9 cellular contexts compared by ENCODE assay signal in the genomic region with DNA sequence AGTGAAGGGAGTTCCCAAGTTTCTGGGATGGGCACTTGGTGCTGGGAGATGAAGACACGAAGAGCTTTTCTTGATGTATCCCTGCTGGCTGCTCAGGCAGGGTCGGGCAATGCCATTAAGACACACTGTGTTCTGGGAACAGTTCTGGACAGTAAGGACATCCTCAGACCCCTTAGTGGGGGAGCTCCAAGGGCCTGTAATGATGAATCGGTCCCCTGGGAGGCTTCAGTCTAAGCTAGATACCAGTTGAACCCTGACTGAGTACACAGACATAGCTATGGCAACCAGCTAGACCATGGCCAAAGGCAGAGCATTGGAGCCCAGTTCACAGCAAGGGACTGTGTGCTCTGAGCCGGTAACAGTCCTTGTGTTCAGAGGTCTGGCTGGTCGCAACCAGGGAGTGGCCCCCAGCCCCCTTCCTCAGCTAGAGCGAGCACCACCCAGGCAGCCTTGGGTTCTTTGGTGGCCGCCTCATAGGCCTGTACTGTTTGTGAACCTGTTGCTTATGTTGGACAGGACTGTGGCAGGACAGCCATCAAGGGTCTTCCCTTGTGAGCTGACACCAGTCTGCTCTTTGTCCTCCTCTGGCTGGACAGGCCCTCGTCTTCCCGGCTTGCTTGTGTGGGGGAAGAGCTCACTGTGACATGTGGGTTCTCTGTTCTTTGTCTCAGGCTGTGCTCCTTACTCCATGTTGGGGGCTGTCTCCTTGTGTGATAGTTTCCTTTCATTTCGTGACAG. TPM values are rescaled to one million over a fixed set of nuclear protein-coding genes. Genes with fewer than 3 reads are reported as not detected.
A peak's percentile ranks its signal among the peaks of the same experiment; 100 is the strongest.
DNase-seq lines count a peak whose midpoint lies in the region; ATAC-seq and TF ChIP-seq lines count a peak whose summit lies in the region.
"Had no signal": no experiment of that assay in that cellular context is flagged by ENCODE, and none has a peak within 500 bp of the region (broad histone marks: within the 10 kb centered on the region; RNA-seq: fewer than 3 reads in every experiment).

No MANE protein-coding gene starts in this region.

- H3K9me3 ChIP-seq in ectodermal cell (ENCODE audit: control insufficient read depth, low read length) = peaks cover 2% of the 10 kb centered on the region

- H3K36me3 Mint-ChIP-seq in stimulated activated naive CD8-positive, alpha-beta T cell treated with anti-CD3 and anti-CD28 coated beads, Interleukin-15, Interleukin-2, amounts not matched to agents 100 ng/mL and 50 ng/mL, for 24 hours (ENCODE audit: low read depth) = peaks cover 44% of the 10 kb centered on the region
- peaks cover 36% of the 10 kb centered on the region for H3K36me3 Mint-ChIP-seq in nephron progenitor cell (ENCODE audit: low read depth)

- no peak overlapping the region for H3K4me3 Mint-ChIP-seq in stimulated activated naive CD8-positive, alpha-beta T cell treated with anti-CD3 and anti-CD28 coated beads, Interleukin-15, Interleukin-2, amounts not matched to agents 100 ng/mL and 50 ng/mL, for 24 hours
- H3K4me3 Mint-ChIP-seq in nephron progenitor cell = no peak overlapping the region

- H3K27me3 Mint-ChIP-seq in stimulated activated naive CD8-positive, alpha-beta T cell treated with anti-CD3 and anti-CD28 coated beads, Interleukin-15, Interleukin-2, amounts not matched to agents 100 ng/mL and 50 ng/mL, for 24 hours = no peaks in the 10 kb centered on the region
- H3K27me3 Mint-ChIP-seq in nephron progenitor cell (ENCODE audit: low read depth, poor library complexity) = no peaks in the 10 kb centered on the region

- H3K36me3 ChIP-seq in ectodermal cell (ENCODE audit: control insufficient read depth, insufficient read depth, low read length) = peaks cover 11% of the 10 kb centered on the region

- 73 to 81% methylated on average over 10 of the region's 10 CpGs for WGBS in ectodermal cell, 2 experiments

- H3K27me3 ChIP-seq in ectodermal cell (ENCODE audit: control insufficient read depth, insufficient read depth, low read length, poor library complexity, severe bottlenecking) = no peaks in the 10 kb centered on the region

- H3K4me1 Mint-ChIP-seq in stimulated activated naive CD8-positive, alpha-beta T cell treated with anti-CD3 and anti-CD28 coated beads, Interleukin-15, Interleukin-2, amounts not matched to agents 100 ng/mL and 50 ng/mL, for 24 hours (ENCODE audit: low read depth) = peaks cover 60% of the 10 kb centered on the region
- H3K4me1 Mint-ChIP-seq in nephron progenitor cell = peaks cover 54% of the 10 kb centered on the region

- H3K27ac ChIP-seq in ectodermal cell (ENCODE audit: insufficient read depth, low read depth, low read length, poor library complexity, severe bottlenecking) = peak overlapping the region; percentile 40

- TF ChIP-seq CTCF in nephron progenitor cell (IDR thresholded peaks at IDR 0.05) = no peak

- no peak overlapping the region for H3K4me3 ChIP-seq in ectodermal cell (ENCODE audit: insufficient read depth, low read depth, low read length)

- H3K4me1 ChIP-seq in ectodermal cell (ENCODE audit: control insufficient read depth, insufficient read depth, low read length) = peaks cover 34% of the 10 kb centered on the region

- H3K9me3 Mint-ChIP-seq in stimulated activated naive CD8-positive, alpha-beta T cell treated with anti-CD3 and anti-CD28 coated beads, Interleukin-15, Interleukin-2, amounts not matched to agents 100 ng/mL and 50 ng/mL, for 24 hours = no peaks in the 10 kb centered on the region
- H3K9me3 Mint-ChIP-seq in nephron progenitor cell = peaks cover 6% of the 10 kb centered on the region

- DNase-seq in stimulated activated naive CD8-positive, alpha-beta T cell treated with anti-CD3 and anti-CD28 coated beads, Interleukin-15, Interleukin-2, amounts not matched to agents 100 U/mL and 50 U/mL, for 24 hours = no peak
- no peak for DNase-seq in nephron progenitor cell
- DNase-seq in NCI-H1694 (lab: John Stamatoyannopoulos, UW) = no peak
- DNase-seq in KG1 (lab: John Stamatoyannopoulos, UW) = no peak
- no peak for DNase-seq in effector CD8-positive, alpha-beta T cell (lab: John Stamatoyannopoulos, UW)
- DNase-seq: NCI-H748 treated with DMSO at 0.1 percent for 48 hours had no signal

- ATAC-seq in stimulated activated naive CD8-positive, alpha-beta T cell treated with anti-CD3 and anti-CD28 coated beads, Interleukin-15, Interleukin-2, amounts not matched to agents 100 U/mL and 50 U/mL, for 24 hours = no peak
- no peak for ATAC-seq in GM21360 (IDR thresholded peaks at IDR 0.05; ENCODE audit: unreplicated experiment)

- peak overlapping the region; percentile 66 for H3K27ac Mint-ChIP-seq in stimulated activated naive CD8-positive, alpha-beta T cell treated with anti-CD3 and anti-CD28 coated beads, Interleukin-15, Interleukin-2, amounts not matched to agents 100 ng/mL and 50 ng/mL, for 24 hours
- H3K27ac Mint-ChIP-seq in nephron progenitor cell = peak overlapping the region; percentile 88

RNA-seq across cellular contexts. Expression of a gene that starts 25.0 kb away (rescaled TPM):
- polyA plus RNA-seq in ectodermal cell (2013, experiment 1 of 4) = 53.5 TPM
- 50.6 TPM for polyA plus RNA-seq in ectodermal cell (2013, experiment 2 of 4)
- polyA plus RNA-seq in ectodermal cell (2013, experiment 3 of 4) = 43.0 TPM
- polyA plus RNA-seq in ectodermal cell (2013, experiment 4 of 4) = 45.2 TPM

RNA-seq across cellular contexts. Expression of a gene that starts 36.8 kb away (rescaled TPM):
- polyA plus RNA-seq in ectodermal cell (2013, experiment 1 of 4) = 27.7 TPM
- polyA plus RNA-seq in ectodermal cell (2013, experiment 2 of 4) = 25.6 TPM
- polyA plus RNA-seq in ectodermal cell (2013, experiment 3 of 4) = 15.7 TPM
- 20.9 TPM for polyA plus RNA-seq in ectodermal cell (2013, experiment 4 of 4)
